1 cellular context compared by ENCODE assay signal in the genomic region with DNA sequence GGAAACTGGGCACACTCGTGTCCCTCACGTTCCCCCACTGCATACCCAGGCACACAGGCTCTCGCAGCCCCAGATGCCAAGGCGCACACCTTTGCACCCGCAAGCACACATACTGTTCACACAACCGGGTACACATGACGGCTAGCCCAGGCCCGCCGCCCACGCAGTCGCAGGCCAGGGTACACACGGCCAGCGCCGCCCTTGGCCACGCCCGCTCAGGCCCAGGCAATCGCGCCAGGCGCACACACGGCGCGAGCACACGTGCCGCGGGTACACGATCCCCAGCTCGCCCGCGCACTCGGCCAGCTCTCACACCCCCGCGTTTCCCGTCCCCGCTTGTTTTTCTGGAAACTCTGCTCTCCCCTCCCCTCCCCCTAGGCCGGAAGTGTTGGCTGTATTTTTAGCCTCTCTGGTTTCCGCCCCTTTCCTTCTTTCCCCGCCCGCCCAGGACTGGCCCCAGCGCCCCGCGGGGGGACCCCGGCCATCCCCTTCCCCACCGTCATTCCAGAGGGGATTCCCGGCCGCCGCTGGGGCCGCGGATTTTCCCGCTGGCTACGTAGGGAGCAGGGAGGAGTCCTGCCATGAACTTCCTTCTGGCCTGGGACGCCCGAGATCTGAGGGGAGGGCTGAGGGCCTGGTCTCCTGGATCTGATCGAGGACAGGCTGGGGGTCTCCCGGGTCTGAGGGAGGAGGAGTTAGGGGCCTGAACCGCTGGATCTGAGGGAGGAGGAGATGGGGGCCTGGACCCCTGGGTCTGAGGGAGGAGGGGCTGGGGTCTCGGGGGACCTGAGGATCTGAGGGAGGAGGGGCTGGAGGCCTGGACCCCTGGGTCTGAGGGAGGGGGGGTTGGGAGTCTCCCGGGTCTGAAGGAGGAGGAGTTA.
A peak's percentile ranks its signal among the peaks of the same experiment; 100 is the strongest.
TF ChIP-seq lines count a peak whose summit lies in the region.

No MANE protein-coding gene starts in this region.

TF ChIP-seq in K562, 482 proteins besides CTCF, POLR2A, EP300 and RAD21 (continued from another document and continues in another):
- TF ChIP-seq, protein P1, sequence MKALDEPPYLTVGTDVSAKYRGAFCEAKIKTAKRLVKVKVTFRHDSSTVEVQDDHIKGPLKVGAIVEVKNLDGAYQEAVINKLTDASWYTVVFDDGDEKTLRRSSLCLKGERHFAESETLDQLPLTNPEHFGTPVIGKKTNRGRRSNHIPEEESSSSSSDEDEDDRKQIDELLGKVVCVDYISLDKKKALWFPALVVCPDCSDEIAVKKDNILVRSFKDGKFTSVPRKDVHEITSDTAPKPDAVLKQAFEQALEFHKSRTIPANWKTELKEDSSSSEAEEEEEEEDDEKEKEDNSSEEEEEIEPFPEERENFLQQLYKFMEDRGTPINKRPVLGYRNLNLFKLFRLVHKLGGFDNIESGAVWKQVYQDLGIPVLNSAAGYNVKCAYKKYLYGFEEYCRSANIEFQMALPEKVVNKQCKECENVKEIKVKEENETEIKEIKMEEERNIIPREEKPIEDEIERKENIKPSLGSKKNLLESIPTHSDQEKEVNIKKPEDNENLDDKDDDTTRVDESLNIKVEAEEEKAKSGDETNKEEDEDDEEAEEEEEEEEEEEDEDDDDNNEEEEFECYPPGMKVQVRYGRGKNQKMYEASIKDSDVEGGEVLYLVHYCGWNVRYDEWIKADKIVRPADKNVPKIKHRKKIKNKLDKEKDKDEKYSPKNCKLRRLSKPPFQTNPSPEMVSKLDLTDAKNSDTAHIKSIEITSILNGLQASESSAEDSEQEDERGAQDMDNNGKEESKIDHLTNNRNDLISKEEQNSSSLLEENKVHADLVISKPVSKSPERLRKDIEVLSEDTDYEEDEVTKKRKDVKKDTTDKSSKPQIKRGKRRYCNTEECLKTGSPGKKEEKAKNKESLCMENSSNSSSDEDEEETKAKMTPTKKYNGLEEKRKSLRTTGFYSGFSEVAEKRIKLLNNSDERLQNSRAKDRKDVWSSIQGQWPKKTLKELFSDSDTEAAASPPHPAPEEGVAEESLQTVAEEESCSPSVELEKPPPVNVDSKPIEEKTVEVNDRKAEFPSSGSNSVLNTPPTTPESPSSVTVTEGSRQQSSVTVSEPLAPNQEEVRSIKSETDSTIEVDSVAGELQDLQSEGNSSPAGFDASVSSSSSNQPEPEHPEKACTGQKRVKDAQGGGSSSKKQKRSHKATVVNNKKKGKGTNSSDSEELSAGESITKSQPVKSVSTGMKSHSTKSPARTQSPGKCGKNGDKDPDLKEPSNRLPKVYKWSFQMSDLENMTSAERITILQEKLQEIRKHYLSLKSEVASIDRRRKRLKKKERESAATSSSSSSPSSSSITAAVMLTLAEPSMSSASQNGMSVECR (CRISPR knock-in tag; IDR thresholded peaks at IDR 0.05) = 0 out of 2 replicates have a peak, but pooled peaks have one; percentile 55
- TF ChIP-seq, protein P2, sequence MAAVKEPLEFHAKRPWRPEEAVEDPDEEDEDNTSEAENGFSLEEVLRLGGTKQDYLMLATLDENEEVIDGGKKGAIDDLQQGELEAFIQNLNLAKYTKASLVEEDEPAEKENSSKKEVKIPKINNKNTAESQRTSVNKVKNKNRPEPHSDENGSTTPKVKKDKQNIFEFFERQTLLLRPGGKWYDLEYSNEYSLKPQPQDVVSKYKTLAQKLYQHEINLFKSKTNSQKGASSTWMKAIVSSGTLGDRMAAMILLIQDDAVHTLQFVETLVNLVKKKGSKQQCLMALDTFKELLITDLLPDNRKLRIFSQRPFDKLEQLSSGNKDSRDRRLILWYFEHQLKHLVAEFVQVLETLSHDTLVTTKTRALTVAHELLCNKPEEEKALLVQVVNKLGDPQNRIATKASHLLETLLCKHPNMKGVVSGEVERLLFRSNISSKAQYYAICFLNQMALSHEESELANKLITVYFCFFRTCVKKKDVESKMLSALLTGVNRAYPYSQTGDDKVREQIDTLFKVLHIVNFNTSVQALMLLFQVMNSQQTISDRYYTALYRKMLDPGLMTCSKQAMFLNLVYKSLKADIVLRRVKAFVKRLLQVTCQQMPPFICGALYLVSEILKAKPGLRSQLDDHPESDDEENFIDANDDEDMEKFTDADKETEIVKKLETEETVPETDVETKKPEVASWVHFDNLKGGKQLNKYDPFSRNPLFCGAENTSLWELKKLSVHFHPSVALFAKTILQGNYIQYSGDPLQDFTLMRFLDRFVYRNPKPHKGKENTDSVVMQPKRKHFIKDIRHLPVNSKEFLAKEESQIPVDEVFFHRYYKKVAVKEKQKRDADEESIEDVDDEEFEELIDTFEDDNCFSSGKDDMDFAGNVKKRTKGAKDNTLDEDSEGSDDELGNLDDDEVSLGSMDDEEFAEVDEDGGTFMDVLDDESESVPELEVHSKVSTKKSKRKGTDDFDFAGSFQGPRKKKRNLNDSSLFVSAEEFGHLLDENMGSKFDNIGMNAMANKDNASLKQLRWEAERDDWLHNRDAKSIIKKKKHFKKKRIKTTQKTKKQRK (IDR thresholded peaks at IDR 0.05; ENCODE audit: borderline replicate concordance, low read depth, low read length) = no peak
- no peak for TF ChIP-seq MCM5 (IDR thresholded peaks at IDR 0.05; ENCODE audit: low read depth)
- no peak for TF ChIP-seq CEBPG (CRISPR knock-in tag; IDR thresholded peaks at IDR 0.05)
- no peak for TF ChIP-seq CEBPG (tag; conservative IDR thresholded peaks at IDR 0.05 in 1 of 2, IDR thresholded peaks at IDR 0.05 in 1 of 2)
- TF ChIP-seq ZNF282 (CRISPR knock-in tag; IDR thresholded peaks at IDR 0.05) = no peak
- TF ChIP-seq HDAC8 (tag; IDR thresholded peaks at IDR 0.05) = no peak
- TF ChIP-seq HMG20A (CRISPR knock-in tag; conservative IDR thresholded peaks at IDR 0.05) = no peak
- TF ChIP-seq MEF2D (tag; conservative IDR thresholded peaks at IDR 0.05; ENCODE audit: low read depth) = peak; percentile 92
- TF ChIP-seq SMARCB1 (IDR thresholded peaks at IDR 0.05; ENCODE audit: insufficient read length, low read depth) = no peak
- TF ChIP-seq HNRNPK (IDR thresholded peaks at IDR 0.05; ENCODE audit: low read depth, low read length, poor library complexity, severe bottlenecking) = no peak
- TF ChIP-seq, protein P3, sequence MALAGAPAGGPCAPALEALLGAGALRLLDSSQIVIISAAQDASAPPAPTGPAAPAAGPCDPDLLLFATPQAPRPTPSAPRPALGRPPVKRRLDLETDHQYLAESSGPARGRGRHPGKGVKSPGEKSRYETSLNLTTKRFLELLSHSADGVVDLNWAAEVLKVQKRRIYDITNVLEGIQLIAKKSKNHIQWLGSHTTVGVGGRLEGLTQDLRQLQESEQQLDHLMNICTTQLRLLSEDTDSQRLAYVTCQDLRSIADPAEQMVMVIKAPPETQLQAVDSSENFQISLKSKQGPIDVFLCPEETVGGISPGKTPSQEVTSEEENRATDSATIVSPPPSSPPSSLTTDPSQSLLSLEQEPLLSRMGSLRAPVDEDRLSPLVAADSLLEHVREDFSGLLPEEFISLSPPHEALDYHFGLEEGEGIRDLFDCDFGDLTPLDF (CRISPR knock-in tag; IDR thresholded peaks at IDR 0.05) = peak; percentile 43; the same call in 1 of the 2 replicates
- no peak for TF ChIP-seq KDM2B (CRISPR knock-in tag; IDR thresholded peaks at IDR 0.05)
- no peak for TF ChIP-seq ZNF217 (CRISPR knock-in tag; IDR thresholded peaks at IDR 0.05)
- no peak for TF ChIP-seq RFX5 (IDR thresholded peaks at IDR 0.05; ENCODE audit: low read depth, low read length)
- TF ChIP-seq, protein P4, sequence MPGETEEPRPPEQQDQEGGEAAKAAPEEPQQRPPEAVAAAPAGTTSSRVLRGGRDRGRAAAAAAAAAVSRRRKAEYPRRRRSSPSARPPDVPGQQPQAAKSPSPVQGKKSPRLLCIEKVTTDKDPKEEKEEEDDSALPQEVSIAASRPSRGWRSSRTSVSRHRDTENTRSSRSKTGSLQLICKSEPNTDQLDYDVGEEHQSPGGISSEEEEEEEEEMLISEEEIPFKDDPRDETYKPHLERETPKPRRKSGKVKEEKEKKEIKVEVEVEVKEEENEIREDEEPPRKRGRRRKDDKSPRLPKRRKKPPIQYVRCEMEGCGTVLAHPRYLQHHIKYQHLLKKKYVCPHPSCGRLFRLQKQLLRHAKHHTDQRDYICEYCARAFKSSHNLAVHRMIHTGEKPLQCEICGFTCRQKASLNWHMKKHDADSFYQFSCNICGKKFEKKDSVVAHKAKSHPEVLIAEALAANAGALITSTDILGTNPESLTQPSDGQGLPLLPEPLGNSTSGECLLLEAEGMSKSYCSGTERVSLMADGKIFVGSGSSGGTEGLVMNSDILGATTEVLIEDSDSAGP (CRISPR knock-in tag; IDR thresholded peaks at IDR 0.05) = 0 out of 2 replicates have a peak, but pooled peaks have one; percentile 8
- TF ChIP-seq FIP1L1 (IDR thresholded peaks at IDR 0.05; ENCODE audit: low read depth, low read length, poor library complexity, severe bottlenecking) = peak; percentile 45
- no peak for TF ChIP-seq PHB2 (IDR thresholded peaks at IDR 0.05; ENCODE audit: low read depth)
- no peak for TF ChIP-seq TCF7L2 (IDR thresholded peaks at IDR 0.05; ENCODE audit: low read depth, low read length)
- TF ChIP-seq ZNF507 (tag; conservative IDR thresholded peaks at IDR 0.05) = no peak
- TF ChIP-seq MAFF (IDR thresholded peaks at IDR 0.05; ENCODE audit: low read length) = no peak
- TF ChIP-seq, protein P5, sequence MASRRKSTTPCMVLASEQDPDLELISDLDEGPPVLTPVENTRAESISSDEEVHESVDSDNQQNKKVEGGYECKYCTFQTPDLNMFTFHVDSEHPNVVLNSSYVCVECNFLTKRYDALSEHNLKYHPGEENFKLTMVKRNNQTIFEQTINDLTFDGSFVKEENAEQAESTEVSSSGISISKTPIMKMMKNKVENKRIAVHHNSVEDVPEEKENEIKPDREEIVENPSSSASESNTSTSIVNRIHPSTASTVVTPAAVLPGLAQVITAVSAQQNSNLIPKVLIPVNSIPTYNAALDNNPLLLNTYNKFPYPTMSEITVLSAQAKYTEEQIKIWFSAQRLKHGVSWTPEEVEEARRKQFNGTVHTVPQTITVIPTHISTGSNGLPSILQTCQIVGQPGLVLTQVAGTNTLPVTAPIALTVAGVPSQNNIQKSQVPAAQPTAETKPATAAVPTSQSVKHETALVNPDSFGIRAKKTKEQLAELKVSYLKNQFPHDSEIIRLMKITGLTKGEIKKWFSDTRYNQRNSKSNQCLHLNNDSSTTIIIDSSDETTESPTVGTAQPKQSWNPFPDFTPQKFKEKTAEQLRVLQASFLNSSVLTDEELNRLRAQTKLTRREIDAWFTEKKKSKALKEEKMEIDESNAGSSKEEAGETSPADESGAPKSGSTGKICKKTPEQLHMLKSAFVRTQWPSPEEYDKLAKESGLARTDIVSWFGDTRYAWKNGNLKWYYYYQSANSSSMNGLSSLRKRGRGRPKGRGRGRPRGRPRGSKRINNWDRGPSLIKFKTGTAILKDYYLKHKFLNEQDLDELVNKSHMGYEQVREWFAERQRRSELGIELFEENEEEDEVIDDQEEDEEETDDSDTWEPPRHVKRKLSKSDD (conservative IDR thresholded peaks at IDR 0.05; ENCODE audit: low read length) = no peak
- no peak for TF ChIP-seq KLF10 (CRISPR knock-in tag; IDR thresholded peaks at IDR 0.05)
- no peak for TF ChIP-seq ZNF12 (CRISPR knock-in tag; IDR thresholded peaks at IDR 0.05)
- no peak for TF ChIP-seq SMARCE1 (IDR thresholded peaks at IDR 0.05)
- TF ChIP-seq ATF1 (CRISPR knock-in tag; IDR thresholded peaks at IDR 0.05) = no peak
- TF ChIP-seq ATF1 (tag; IDR thresholded peaks at IDR 0.05) = peak; percentile 41; the same call in 1 of the 2 replicates
- TF ChIP-seq SUPT5H (IDR thresholded peaks at IDR 0.05) = peak; percentile 53; the same call in 1 of the 2 replicates
- no peak for TF ChIP-seq ZNF589 (CRISPR knock-in tag; IDR thresholded peaks at IDR 0.05; ENCODE audit: low read depth)
- TF ChIP-seq LCOR (CRISPR knock-in tag; IDR thresholded peaks at IDR 0.05) = peak; percentile 51; the same call in 1 of the 2 replicates
- no peak for TF ChIP-seq SETDB1 (IDR thresholded peaks at IDR 0.05; ENCODE audit: low read length)
- TF ChIP-seq CBX1 (IDR thresholded peaks at IDR 0.05; ENCODE audit: low read depth) = peak; percentile 76; the same call in 1 of the 2 replicates
- TF ChIP-seq ERF (CRISPR knock-in tag; IDR thresholded peaks at IDR 0.05) = peak; percentile 93; the same call in 1 of the 2 replicates
- TF ChIP-seq POLR2G (IDR thresholded peaks at IDR 0.05; ENCODE audit: low read depth, low read length) = peak; percentile 85
- TF ChIP-seq HCFC1 (IDR thresholded peaks at IDR 0.05; ENCODE audit: low read depth, low read length) = no peak
- TF ChIP-seq FOXM1 (IDR thresholded peaks at IDR 0.05; ENCODE audit: low read depth) = no peak
- TF ChIP-seq FOXM1 (CRISPR knock-in tag; IDR thresholded peaks at IDR 0.05; ENCODE audit: low read depth) = no peak
- TF ChIP-seq, protein P6, sequence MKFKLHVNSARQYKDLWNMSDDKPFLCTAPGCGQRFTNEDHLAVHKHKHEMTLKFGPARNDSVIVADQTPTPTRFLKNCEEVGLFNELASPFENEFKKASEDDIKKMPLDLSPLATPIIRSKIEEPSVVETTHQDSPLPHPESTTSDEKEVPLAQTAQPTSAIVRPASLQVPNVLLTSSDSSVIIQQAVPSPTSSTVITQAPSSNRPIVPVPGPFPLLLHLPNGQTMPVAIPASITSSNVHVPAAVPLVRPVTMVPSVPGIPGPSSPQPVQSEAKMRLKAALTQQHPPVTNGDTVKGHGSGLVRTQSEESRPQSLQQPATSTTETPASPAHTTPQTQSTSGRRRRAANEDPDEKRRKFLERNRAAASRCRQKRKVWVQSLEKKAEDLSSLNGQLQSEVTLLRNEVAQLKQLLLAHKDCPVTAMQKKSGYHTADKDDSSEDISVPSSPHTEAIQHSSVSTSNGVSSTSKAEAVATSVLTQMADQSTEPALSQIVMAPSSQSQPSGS (CRISPR knock-in tag; IDR thresholded peaks at IDR 0.05) = no peak
- no peak for TF ChIP-seq ZNF785 (CRISPR knock-in tag; IDR thresholded peaks at IDR 0.05)
- TF ChIP-seq ZNF583 (CRISPR knock-in tag; IDR thresholded peaks at IDR 0.05) = no peak
- TF ChIP-seq, protein P7, sequence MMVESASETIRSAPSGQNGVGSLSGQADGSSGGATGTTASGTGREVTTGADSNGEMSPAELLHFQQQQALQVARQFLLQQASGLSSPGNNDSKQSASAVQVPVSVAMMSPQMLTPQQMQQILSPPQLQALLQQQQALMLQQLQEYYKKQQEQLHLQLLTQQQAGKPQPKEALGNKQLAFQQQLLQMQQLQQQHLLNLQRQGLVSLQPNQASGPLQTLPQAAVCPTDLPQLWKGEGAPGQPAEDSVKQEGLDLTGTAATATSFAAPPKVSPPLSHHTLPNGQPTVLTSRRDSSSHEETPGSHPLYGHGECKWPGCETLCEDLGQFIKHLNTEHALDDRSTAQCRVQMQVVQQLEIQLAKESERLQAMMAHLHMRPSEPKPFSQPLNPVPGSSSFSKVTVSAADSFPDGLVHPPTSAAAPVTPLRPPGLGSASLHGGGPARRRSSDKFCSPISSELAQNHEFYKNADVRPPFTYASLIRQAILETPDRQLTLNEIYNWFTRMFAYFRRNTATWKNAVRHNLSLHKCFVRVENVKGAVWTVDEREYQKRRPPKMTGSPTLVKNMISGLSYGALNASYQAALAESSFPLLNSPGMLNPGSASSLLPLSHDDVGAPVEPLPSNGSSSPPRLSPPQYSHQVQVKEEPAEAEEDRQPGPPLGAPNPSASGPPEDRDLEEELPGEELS (CRISPR knock-in tag; IDR thresholded peaks at IDR 0.05; ENCODE audit: borderline replicate concordance) = no peak; the same call in 1 of the 2 replicates
- peak; percentile 100 for TF ChIP-seq EGR1 (conservative IDR thresholded peaks at IDR 0.05)
- TF ChIP-seq, protein P8, sequence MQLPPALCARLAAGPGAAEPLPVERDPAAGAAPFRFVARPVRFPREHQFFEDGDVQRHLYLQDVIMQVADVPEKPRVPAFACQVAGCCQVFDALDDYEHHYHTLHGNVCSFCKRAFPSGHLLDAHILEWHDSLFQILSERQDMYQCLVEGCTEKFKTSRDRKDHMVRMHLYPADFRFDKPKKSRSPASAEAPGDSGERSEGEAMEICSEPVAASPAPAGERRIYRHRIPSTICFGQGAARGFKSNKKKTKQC (CRISPR knock-in tag; IDR thresholded peaks at IDR 0.05) = peak; percentile 77; the same call in 1 of the 2 replicates
- no peak for TF ChIP-seq ZNF140 (CRISPR knock-in tag; IDR thresholded peaks at IDR 0.05)
